Comparison of ENCODE assay signal across 8 cellular contexts in the genomic region with DNA sequence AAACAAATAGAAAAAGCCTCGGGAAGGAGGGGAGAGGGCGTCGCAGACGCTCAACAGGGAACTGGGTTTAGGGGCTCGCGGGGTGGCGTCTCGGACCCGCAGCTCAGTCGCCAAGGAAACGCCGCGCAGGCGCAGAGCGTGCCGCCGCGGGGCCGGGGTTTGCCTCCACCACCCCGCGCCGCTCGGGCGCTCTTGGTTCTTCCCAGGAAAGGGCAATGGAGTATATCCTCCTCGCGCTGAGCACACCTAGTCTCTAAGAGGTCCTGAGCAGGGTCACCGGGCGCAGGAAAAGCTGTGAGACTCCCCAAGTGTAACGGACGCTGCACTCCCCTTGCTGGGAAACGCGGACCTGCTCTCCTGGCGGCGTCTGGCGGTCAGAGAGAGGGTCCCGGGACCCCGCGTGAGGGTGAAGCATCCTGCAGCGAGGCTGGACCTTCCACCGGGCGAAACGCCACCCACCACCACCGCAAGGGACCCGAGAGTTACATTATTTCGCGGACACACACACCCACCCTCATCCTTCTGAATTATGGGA. TPM values are rescaled to one million over a fixed set of nuclear protein-coding genes. Genes with fewer than 3 reads are reported as not detected.
A peak's percentile ranks its signal among the peaks of the same experiment; 100 is the strongest.
DNase-seq lines count a peak whose midpoint lies in the region; ATAC-seq, FAIRE-seq and TF ChIP-seq lines count a peak whose summit lies in the region.

No MANE protein-coding gene starts in this region.

- no peak overlapping the region for H4K8ac ChIP-seq in neuronal stem cell (ENCODE audit: low read depth, low read length)

- peak overlapping the region; percentile 100 for H3K18ac ChIP-seq in neuronal stem cell (ENCODE audit: low read length)

- peak overlapping the region; percentile 90 for H3K4ac ChIP-seq in neuronal stem cell (ENCODE audit: low read length)

- peak overlapping the region; percentile 97 for H3K9ac ChIP-seq in neuronal stem cell (ENCODE audit: low read depth, low read length, poor library complexity)

- TF ChIP-seq POLR2A in uterus (IDR thresholded peaks at IDR 0.05), result no peak

- peak overlapping the region; percentile 96 for H2BK12ac ChIP-seq in neuronal stem cell (ENCODE audit: low read length)

- peak overlapping the region; percentile 96 for H3K14ac ChIP-seq in neuronal stem cell (ENCODE audit: low read length)

- H3K4me3 ChIP-seq in foreskin fibroblast (ENCODE audit: low read depth in 1 of 2, low read length in 2 of 2) (peak overlapping the region; percentile 64 to 77), neuronal stem cell (ENCODE audit: low read length in 2 of 2) (peak overlapping the region; percentile 94 to 100), uterus (peak overlapping the region; percentile 42 to 51)

- peak overlapping the region; percentile 89 for H3K27ac ChIP-seq in neuronal stem cell (replicated peaks; ENCODE audit: low read length)
- no peak overlapping the region for H3K27ac ChIP-seq in uterus

- peak overlapping the region; percentile 99 for H2BK5ac ChIP-seq in neuronal stem cell (ENCODE audit: low read length)

- H3K9me3 ChIP-seq in neuronal stem cell (replicated peaks in 1 of 2; ENCODE audit: control insufficient read depth in 2 of 2, insufficient read depth in 1 of 2, low read depth in 1 of 2, low read length in 2 of 2) (no peaks in the 10 kb centered on the region), uterus (no peaks in the 10 kb centered on the region)

- peaks cover 3% of the 10 kb centered on the region for H3K79me1 ChIP-seq in neuronal stem cell (ENCODE audit: low read depth, low read length)

- FAIRE-seq in GM19239 (lab: Jason Lieb, UNC), result no peak

- H3K36me3 ChIP-seq in neuronal stem cell (replicated peaks in 1 of 2; ENCODE audit: control insufficient read depth in 2 of 2, insufficient read depth in 2 of 2, low read length in 2 of 2), result peaks cover 0 to 7% of the 10 kb centered on the region in 2 donors
- H3K36me3 ChIP-seq in uterus, result no peaks in the 10 kb centered on the region

- TF ChIP-seq CTCF in foreskin fibroblast (IDR thresholded peaks at IDR 0.05; ENCODE audit: low read depth, low read length) (no peak), uterus (IDR thresholded peaks at IDR 0.05) (no peak)

- peak; percentile 72 for DNase-seq in AG08395 (ENCODE audit: low spot score)
- peak; percentile 28 for DNase-seq in GM19239 (ENCODE audit: insufficient read length, low spot score)
- peak; percentile 88 for DNase-seq in NCI-H82 (lab: John Stamatoyannopoulos, UW)
- peak; percentile 13 for DNase-seq in activated T-helper 1 cell treated with Interleukin-2 at 50 U/mL for 16 hours (ENCODE audit: low read depth)
- DNase-seq in foreskin fibroblast, result peak in 1 of 2 donors; percentile 67
- peak; percentile 84 for DNase-seq in neuronal stem cell (ENCODE audit: low spot score)
- DNase-seq in uterus, result peak in 1 of 2 donors; percentile 34

- peak overlapping the region; percentile 99 for H2BK15ac ChIP-seq in neuronal stem cell (ENCODE audit: low read length)

- peak overlapping the region; percentile 82 for H2AFZ ChIP-seq in neuronal stem cell (ENCODE audit: low read length)

- H2BK120ac ChIP-seq in neuronal stem cell (ENCODE audit: low read depth, low read length), result peak overlapping the region; percentile 100

- H3K23ac ChIP-seq in neuronal stem cell (ENCODE audit: low read depth, low read length, poor library complexity), result peak overlapping the region; percentile 97

- peak overlapping the region; percentile 100 for H2AK5ac ChIP-seq in neuronal stem cell (ENCODE audit: low read depth, low read length)

- H3K27me3 ChIP-seq in neuronal stem cell (ENCODE audit: control insufficient read depth in 3 of 3, insufficient read depth in 3 of 3, low read depth in 1 of 3, low read length in 3 of 3) (no peaks in the 10 kb centered on the region), uterus (no peaks in the 10 kb centered on the region)

- WGBS in neuronal stem cell (ENCODE audit: extremely low coverage in 2 of 2, insufficient read length in 2 of 2, insufficient replicate concordance in 1 of 2), 2 donors, result no CpG with 5 or more reads among the region's 46 CpGs

- peak overlapping the region; percentile 60 for H4K91ac ChIP-seq in neuronal stem cell (ENCODE audit: low read depth, low read length, poor library complexity)

- ATAC-seq in HG03460 (IDR thresholded peaks at IDR 0.05; ENCODE audit: unreplicated experiment), result peak; percentile 32

- H3K4me2 ChIP-seq in neuronal stem cell (ENCODE audit: insufficient read depth, low read length, poor library complexity, severe bottlenecking), result peak overlapping the region; percentile 75

- intact Hi-C loops in uterus (cut with DNase I; ENCODE audit: low total_unique reads), result no loop called here

- H3K4me1 ChIP-seq in neuronal stem cell (ENCODE audit: control insufficient read depth in 2 of 2, insufficient read depth in 1 of 2, low read depth in 1 of 2, low read length in 2 of 2) (peaks cover 16 to 53% of the 10 kb centered on the region in 2 donors), uterus (no peaks in the 10 kb centered on the region)

RNA-seq across cellular contexts. Expression of gene PLCH1, which starts 0.7 kb away (rescaled TPM):
- 14.4 TPM for polyA plus RNA-seq in neuronal stem cell (2013, experiment 1 of 2)
- polyA plus RNA-seq in neuronal stem cell (2013, experiment 2 of 2), result 16.6 TPM
- 10 to 100 TPM in 1 of 4 donors, under 1 TPM in 3; 0.29 to 12.0 (median 0.58) TPM for total RNA-seq in uterus

Comparison
In these comparisons a context has a peak if more than half of its experiments do, and no peak if none do; other contexts are left out.
1. H3K4me3 ChIP-seq: peak in every context shown above with its lines; median percentile 97 in neuronal stem cell; 70 in foreskin fibroblast; 46 in uterus.